In the genomic region with DNA sequence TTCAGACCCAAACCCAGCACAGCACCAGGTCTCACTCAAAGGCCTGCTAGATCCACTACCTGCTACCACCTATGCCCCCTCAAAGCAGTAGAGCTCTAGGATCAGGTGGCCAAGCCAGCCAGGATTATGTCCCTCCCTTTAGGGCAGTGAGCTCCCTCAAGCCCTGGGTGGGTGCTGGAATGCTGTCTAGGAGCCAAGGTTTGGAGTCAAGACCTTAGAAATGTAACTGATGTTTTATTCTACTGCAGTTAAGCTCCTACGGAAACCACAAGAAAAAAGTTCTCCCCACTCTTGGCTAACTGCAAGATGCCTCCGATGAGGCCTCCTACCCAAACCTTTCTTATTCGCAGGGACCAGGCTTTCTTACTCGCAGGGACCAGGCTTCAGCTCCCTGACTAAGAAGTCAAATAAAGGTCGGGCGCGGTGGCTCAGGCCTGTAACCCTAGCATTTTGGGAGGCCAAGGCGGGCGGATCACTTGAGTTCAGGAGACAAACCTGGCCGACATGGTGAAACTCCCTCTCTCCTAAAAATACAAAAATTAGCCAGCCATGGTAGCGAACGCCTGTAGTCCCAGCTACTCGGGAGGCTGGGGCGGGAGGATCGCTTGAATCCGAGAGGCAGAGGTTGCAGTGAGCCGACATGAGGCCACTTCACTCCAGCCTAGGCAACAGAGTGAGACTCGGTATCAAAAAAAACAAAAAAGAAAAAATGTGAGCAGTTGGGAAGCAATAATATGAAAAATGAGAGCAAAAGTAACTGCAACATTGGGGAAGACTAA, we compare ENCODE assay signal across 8 cellular contexts. TPM values are rescaled to one million over a fixed set of nuclear protein-coding genes. Genes with fewer than 3 reads are reported as not detected.
DNase-seq lines count a peak whose midpoint lies in the region; ATAC-seq and TF ChIP-seq lines count a peak whose summit lies in the region.

No MANE protein-coding gene starts in this region.

- H3K9me3 ChIP-seq in ascending aorta = no peaks in the 10 kb centered on the region
- no peaks in the 10 kb centered on the region for H3K9me3 ChIP-seq in upper lobe of right lung

- H3K36me3 Mint-ChIP-seq in activated naive CD4-positive, alpha-beta T cell treated with anti-CD3 and anti-CD28 coated beads, Interleukin-2, amount 50 U/mL, for 24 hours = no peaks in the 10 kb centered on the region

- H3K4me3 ChIP-seq in ascending aorta (peak overlapping the region; percentile 24 to 70), upper lobe of right lung (no peak overlapping the region)

- no peak for ATAC-seq in upper lobe of right lung

- H3K27me3 ChIP-seq in ascending aorta (no peaks in the 10 kb centered on the region), upper lobe of right lung (no peaks in the 10 kb centered on the region)

- intact Hi-C loops in ascending aorta (cut with DNase I) = loop anchor here (10.0 kb wide), 1 partner anchor 538 kb away; a partner anchor contains a TSS
- intact Hi-C loops in upper lobe of right lung (cut with DNase I) = no loop called here

- peak overlapping the region; percentile 100 for H3K27ac ChIP-seq in ascending aorta
- peak overlapping the region; percentile 100 for H3K27ac ChIP-seq in upper lobe of right lung

- H3K36me3 ChIP-seq in ascending aorta (no peaks in the 10 kb centered on the region), upper lobe of right lung (no peaks in the 10 kb centered on the region)

- peaks cover 57% of the 10 kb centered on the region for H3K4me1 Mint-ChIP-seq in activated naive CD4-positive, alpha-beta T cell treated with anti-CD3 and anti-CD28 coated beads, Interleukin-2, amount 50 U/mL, for 24 hours

- no peaks in the 10 kb centered on the region for H3K9me3 Mint-ChIP-seq in activated naive CD4-positive, alpha-beta T cell treated with anti-CD3 and anti-CD28 coated beads, Interleukin-2, amount 50 U/mL, for 24 hours

- DNase-seq in activated naive CD4-positive, alpha-beta T cell (lab: John Stamatoyannopoulos, UW) = no peak
- DNase-seq in ascending aorta (ENCODE audit: low spot score in 2 of 2) (peak in 1 of 2 donors; percentile 72), medulla oblongata (ENCODE audit: extremely low spot score) (peak; percentile 11), upper lobe of right lung (no peak), HuH-7.5 (ENCODE audit: low spot score) (no peak), GM03348 (ENCODE audit: low spot score) (no peak), HT-29 (ENCODE audit: low spot score) (no peak)

- H3K4me1 ChIP-seq in ascending aorta (peaks cover 2 to 23% of the 10 kb centered on the region in 2 donors), upper lobe of right lung (peaks cover 20% of the 10 kb centered on the region)

- peak overlapping the region; percentile 26 for H3K4me3 Mint-ChIP-seq in activated naive CD4-positive, alpha-beta T cell treated with anti-CD3 and anti-CD28 coated beads, Interleukin-2, amount 50 U/mL, for 24 hours

- no peaks in the 10 kb centered on the region for H3K27me3 Mint-ChIP-seq in activated naive CD4-positive, alpha-beta T cell treated with anti-CD3 and anti-CD28 coated beads, Interleukin-2, amount 50 U/mL, for 24 hours

- TF ChIP-seq CTCF in ascending aorta (IDR thresholded peaks at IDR 0.05) (no peak), upper lobe of right lung (IDR thresholded peaks at IDR 0.05) (no peak)

- H3K27ac Mint-ChIP-seq in activated naive CD4-positive, alpha-beta T cell treated with anti-CD3 and anti-CD28 coated beads, Interleukin-2, amount 50 U/mL, for 24 hours = peak overlapping the region; percentile 100

RNA-seq across cellular contexts. Expression of a gene that starts 31.8 kb away (rescaled TPM):
- 3.3 TPM for total RNA-seq in ascending aorta
- 18.5 TPM for total RNA-seq in upper lobe of right lung
- total RNA-seq in HT-29 (2014; rRNA removed; shearing (Covaris generic)) = 2.6 and 2.8 TPM in 2 replicates
